15 cellular contexts compared by ENCODE assay signal in genomic region chr2:41922177-41922576, GRCh38.
DNase-seq lines count a peak whose midpoint lies in the region; TF ChIP-seq lines count a peak whose summit lies in the region.
"Had no signal": no experiment of that assay in that cellular context is flagged by ENCODE, and none has a peak within 500 bp of the region (broad histone marks: within the 10 kb centered on the region; RNA-seq: fewer than 3 reads in every experiment).

No MANE protein-coding gene starts in this region.

- no peak overlapping the region for H3K4me3 Mint-ChIP-seq in mesothelial cell of epicardium
- H3K4me3 Mint-ChIP-seq: activated CD4-positive, alpha-beta T cell treated with anti-CD3 and anti-CD28 coated beads for 36 hours; activated T-helper 1 cell treated with anti-CD3 and anti-CD28 coated beads, Interleukin-12 subunit alpha, Interleukin-12 subunit beta, Interleukin-2, Interleukin-4 antibody, amounts not matched to agents 30 ng/mL and 10 ng/mL and 1 ng/mL, durations not matched to agents 14 hours and 24 hours and 36 hours; brain had no signal

- H3K27ac Mint-ChIP-seq in mesothelial cell of epicardium, result peak overlapping the region; percentile 69
- H3K27ac Mint-ChIP-seq: activated CD4-positive, alpha-beta T cell treated with anti-CD3 and anti-CD28 coated beads for 36 hours; activated T-helper 1 cell treated with anti-CD3 and anti-CD28 coated beads, Interleukin-12 subunit alpha, Interleukin-12 subunit beta, Interleukin-2, Interleukin-4 antibody, amounts not matched to agents 30 ng/mL and 10 ng/mL and 1 ng/mL, durations not matched to agents 14 hours and 24 hours and 36 hours; brain had no signal

- H3K27me3 Mint-ChIP-seq in mesothelial cell of epicardium (ENCODE audit: low read depth), result no peaks in the 10 kb centered on the region
- H3K27me3 Mint-ChIP-seq: activated CD4-positive, alpha-beta T cell treated with anti-CD3 and anti-CD28 coated beads for 36 hours had no signal

- H3K27ac ChIP-seq in coronary artery, result peak overlapping the region in 1 of 2 donors; percentile 50
- H3K27ac ChIP-seq in caudate nucleus (ENCODE audit: low read depth, low read length), result no peak overlapping the region
- H3K27ac ChIP-seq: neutrophil had no signal

- no peak for TF ChIP-seq CTCF in coronary artery (IDR thresholded peaks at IDR 0.05)
- no peak for TF ChIP-seq CTCF in mesothelial cell of epicardium (IDR thresholded peaks at IDR 0.05; ENCODE audit: unreplicated experiment)

- in situ Hi-C loops in KBM-7 (cut with MboI; ENCODE audit: low pct_unique_long_range_greater_than_20kb, low sequenced_read_pairs), result no loop called here

- no peaks in the 10 kb centered on the region for H3K9me3 Mint-ChIP-seq in mesothelial cell of epicardium

- DNase-seq in COLO829 (ENCODE audit: low spot score), result peak; percentile 80
- peak; percentile 45 for DNase-seq in KBM-7
- DNase-seq in coronary artery (ENCODE audit: low spot score), result peak; percentile 59
- no peak for DNase-seq in mesothelial cell of epicardium (ENCODE audit: low spot score in 2 of 2, unreplicated experiment in 2 of 2)
- DNase-seq in hepatic stellate cell (ENCODE audit: low spot score), result no peak
- no peak for DNase-seq in AML-193 (lab: John Stamatoyannopoulos, UW)
- DNase-seq in OCI-M2 (lab: John Stamatoyannopoulos, UW; ENCODE audit: unreplicated experiment), result no peak
- DNase-seq in caudate nucleus (lab: John Stamatoyannopoulos, UW), result no peak
- DNase-seq: activated CD4-positive, alpha-beta T cell treated with anti-CD3 and anti-CD28 coated beads for 36 hours; BE2C; NCI-H1092 treated with DMSO at 0.1 percent for 48 hours; NCI-H524 treated with DMSO at 0.1 percent for 48 hours had no signal

- peaks cover 1% of the 10 kb centered on the region for H3K36me3 Mint-ChIP-seq in mesothelial cell of epicardium
- H3K36me3 Mint-ChIP-seq: brain had no signal

- no peak overlapping the region for H3K4me3 ChIP-seq in coronary artery

- peaks cover 27% of the 10 kb centered on the region for H3K4me1 Mint-ChIP-seq in mesothelial cell of epicardium
- H3K4me1 Mint-ChIP-seq: activated CD4-positive, alpha-beta T cell treated with anti-CD3 and anti-CD28 coated beads for 36 hours had no signal

Comparison
In these comparisons a context has a peak if more than half of its experiments do, and no peak if none do; other contexts are left out.
1. DNase-seq: peak in COLO829 (single experiment), KBM-7 (single experiment) and coronary artery (single experiment); none in mesothelial cell of epicardium (0 of 2), hepatic stellate cell (single experiment), AML-193 (0 of 2), OCI-M2 (single experiment) and caudate nucleus (0 of 61).